ENCODE assay signal across 16 cellular contexts in the genomic region with DNA sequence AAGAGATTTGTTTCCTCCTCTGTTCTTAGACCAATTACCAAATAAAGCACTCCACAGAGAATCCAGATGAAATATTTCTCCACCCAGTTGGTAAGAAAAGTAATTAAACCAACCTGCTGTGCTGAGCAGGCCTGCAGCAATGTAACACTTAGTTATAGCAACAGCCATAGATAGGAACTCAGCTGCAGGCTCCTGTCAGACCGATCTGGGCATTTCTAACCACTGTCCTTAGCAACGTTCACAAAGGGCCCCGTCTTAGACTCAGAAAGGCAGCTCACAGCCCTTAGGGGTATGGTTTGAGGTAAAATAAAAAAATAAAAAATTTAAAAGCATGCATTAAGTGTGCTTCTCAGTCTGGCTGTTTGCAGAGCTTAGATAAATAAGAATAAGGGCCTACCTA.
"Had no signal": no experiment of that assay in that cellular context is flagged by ENCODE, and none has a peak within 500 bp of the region (broad histone marks: within the 10 kb centered on the region; RNA-seq: fewer than 3 reads in every experiment).

No MANE protein-coding gene starts in this region.

- H3K9me3 ChIP-seq: thyroid gland had no signal

- ATAC-seq: activated naive CD4-positive, alpha-beta T cell treated with anti-CD3 and anti-CD28 coated beads, Interleukin-2, amount 50 U/mL, for 72 hours; activated T-helper 17 cell treated with anti-CD3 and anti-CD28 coated beads, Interleukin-2, amount 50 U/mL, for 72 hours; heart left ventricle; right cardiac atrium had no signal

- DNase-seq: activated CD8-positive, alpha-beta memory T cell treated with anti-CD3 and anti-CD28 coated beads for 24 hours; activated CD8-positive, alpha-beta memory T cell treated with anti-CD3 and anti-CD28 coated beads, Interleukin-2, amount 50 U/mL, for 4 hours; activated T-cell treated with anti-CD3 and anti-CD28 coated beads, Interleukin-2, amount 50 U/mL, for 24 hours; esophagus squamous epithelium; heart left ventricle; right cardiac atrium; stimulated activated CD4-positive, alpha-beta T cell treated with anti-CD3 and anti-CD28 coated beads, Interleukin-12 subunit alpha, Interleukin-12 subunit beta, amount 100 ng/mL, for 4 hours; substantia nigra; thyroid gland had no signal

- H3K9me3 Mint-ChIP-seq: activated T-helper 17 cell treated with anti-CD3 and anti-CD28 coated beads, Interleukin-2, amount 50 U/mL, for 72 hours had no signal

- H3K4me1 ChIP-seq: ascending aorta, parathyroid adenoma had no signal

- H3K27me3 Mint-ChIP-seq: activated T-cell treated with anti-CD3 and anti-CD28 coated beads, Interleukin-2, amount 50 U/mL, for 24 hours; activated T-helper 17 cell treated with anti-CD3 and anti-CD28 coated beads, Interleukin-2, amount 50 U/mL, for 72 hours; central memory CD8-positive, alpha-beta T cell had no signal

- H3K4me3 Mint-ChIP-seq: activated T-cell treated with anti-CD3 and anti-CD28 coated beads, Interleukin-2, amount 50 U/mL, for 24 hours; activated T-helper 17 cell treated with anti-CD3 and anti-CD28 coated beads, Interleukin-2, amount 50 U/mL, for 72 hours; central memory CD8-positive, alpha-beta T cell; memory B cell; stimulated activated naive CD8-positive, alpha-beta T cell treated with anti-CD3 and anti-CD28 coated beads, Interleukin-15, Interleukin-2, amounts not matched to agents 100 ng/mL and 50 ng/mL, for 24 hours had no signal

- H3K27ac Mint-ChIP-seq: activated naive CD4-positive, alpha-beta T cell treated with anti-CD3 and anti-CD28 coated beads, Interleukin-2, amount 50 U/mL, for 72 hours; activated T-cell treated with anti-CD3 and anti-CD28 coated beads, Interleukin-2, amount 50 U/mL, for 24 hours; activated T-helper 17 cell treated with anti-CD3 and anti-CD28 coated beads, Interleukin-2, amount 50 U/mL, for 72 hours; memory B cell; stimulated activated naive CD8-positive, alpha-beta T cell treated with anti-CD3 and anti-CD28 coated beads, Interleukin-15, Interleukin-2, amounts not matched to agents 100 ng/mL and 50 ng/mL, for 24 hours had no signal

- H3K27ac ChIP-seq: ascending aorta, esophagus squamous epithelium, heart left ventricle, parathyroid adenoma had no signal

- H3K4me3 ChIP-seq: ascending aorta, esophagus squamous epithelium, heart left ventricle, thyroid gland had no signal

- H3K36me3 ChIP-seq: ascending aorta, esophagus squamous epithelium, heart left ventricle, thyroid gland had no signal
